1 cellular context compared by ENCODE assay signal in the genomic region with DNA sequence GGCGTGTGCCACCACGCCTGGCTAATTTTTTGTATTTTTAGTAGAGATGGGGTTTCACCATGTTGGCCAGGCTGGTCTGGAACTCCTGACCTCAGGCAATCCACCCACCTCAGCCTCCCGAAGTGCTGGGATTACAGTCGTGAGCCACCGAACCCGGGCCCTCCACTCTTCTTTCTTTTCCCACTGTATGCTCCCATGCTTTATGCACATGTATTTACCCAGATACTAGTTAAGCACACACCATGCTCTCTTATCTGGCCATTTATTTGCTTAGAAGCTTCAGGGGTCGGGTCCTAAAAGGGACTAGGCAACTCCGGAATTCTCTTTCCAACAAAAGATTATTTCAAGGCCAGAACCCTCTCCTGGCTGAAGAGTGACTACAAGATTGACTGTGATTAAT. TPM values are rescaled to one million over a fixed set of nuclear protein-coding genes. Genes with fewer than 3 reads are reported as not detected.
"Had no signal": no experiment of that assay in that cellular context is flagged by ENCODE, and none has a peak within 500 bp of the region (broad histone marks: within the 10 kb centered on the region; RNA-seq: fewer than 3 reads in every experiment).

No MANE protein-coding gene starts in this region.

RNA-seq across cellular contexts. Expression of a gene that starts 38.7 kb away (rescaled TPM):
- total RNA-seq: PC-9 had no signal
